ENCODE assay signal across 12 cellular contexts in genomic region chr17:49695698-49696232, GRCh38. TPM values are rescaled to one million over a fixed set of nuclear protein-coding genes. Genes with fewer than 3 reads are reported as not detected.
DNase-seq lines count a peak whose midpoint lies in the region; TF ChIP-seq lines count a peak whose summit lies in the region.
"Had no signal": no experiment of that assay in that cellular context is flagged by ENCODE, and none has a peak within 500 bp of the region (broad histone marks: within the 10 kb centered on the region; RNA-seq: fewer than 3 reads in every experiment).

No MANE protein-coding gene starts in this region.

- H3K4me1 ChIP-seq in HEK293 (ENCODE audit: control insufficient read depth, insufficient read depth, low read length) (no peaks in the 10 kb centered on the region), osteoblast (ENCODE audit: insufficient read depth, low read length) (peaks cover 31% of the 10 kb centered on the region)

- no peaks in the 10 kb centered on the region for H3K9me3 Mint-ChIP-seq in T-helper 2 cell treated with Interferon-gamma antibody and Interleukin-4, amounts not matched to agents 5 μg/mL and 100 μg/mL, for 36 hours
- no peaks in the 10 kb centered on the region for H3K9me3 Mint-ChIP-seq in activated naive CD8-positive, alpha-beta T cell (ENCODE audit: low read depth)

- H4K20me1 ChIP-seq in osteoblast (ENCODE audit: insufficient read depth, low read length) = no peaks in the 10 kb centered on the region

- no peaks in the 10 kb centered on the region for H3K27me3 Mint-ChIP-seq in T-helper 2 cell treated with Interferon-gamma antibody and Interleukin-4, amounts not matched to agents 5 μg/mL and 100 μg/mL, for 36 hours (ENCODE audit: low read depth)
- no peaks in the 10 kb centered on the region for H3K27me3 Mint-ChIP-seq in activated naive CD8-positive, alpha-beta T cell

- intact Hi-C loops in posterior vena cava (cut with DNase I) = loop anchor here (2.0 to 10.0 kb wide), 3 partner anchors 125 to 1781 kb away; partner anchors contain the start of gene PHB1 (in 1 of the 2)

- H3K27me3 ChIP-seq in osteoblast (ENCODE audit: insufficient read depth, low read length) (no peaks in the 10 kb centered on the region), brain microvascular endothelial cell (replicated peaks) (no peaks in the 10 kb centered on the region)
- H3K27me3 ChIP-seq: dorsolateral prefrontal cortex, ovary, stomach had no signal

- H3K4me3 ChIP-seq in HEK293 (ENCODE audit: low read depth, low read length) (no peak overlapping the region), osteoblast (ENCODE audit: insufficient read depth, low read length) (no peak overlapping the region), brain microvascular endothelial cell (ENCODE audit: low read depth, low read length) (no peak overlapping the region)
- H3K4me3 ChIP-seq: ovary had no signal

- H3K36me3 Mint-ChIP-seq in T-helper 2 cell treated with Interferon-gamma antibody and Interleukin-4, amounts not matched to agents 5 μg/mL and 100 μg/mL, for 36 hours (ENCODE audit: low read depth) = peaks cover 11% of the 10 kb centered on the region
- H3K36me3 Mint-ChIP-seq in activated naive CD8-positive, alpha-beta T cell = peaks cover 2% of the 10 kb centered on the region

- H3K36me3 ChIP-seq in HEK293 (ENCODE audit: control insufficient read depth in 2 of 2, insufficient read depth in 1 of 2, low read length in 2 of 2) (peaks cover 3 to 17% of the 10 kb centered on the region in 2 experiments; a peak in 1 of 3 replicates), osteoblast (ENCODE audit: insufficient read depth, low read length) (peaks cover 5% of the 10 kb centered on the region), brain microvascular endothelial cell (replicated peaks) (peaks cover 10% of the 10 kb centered on the region)
- H3K36me3 ChIP-seq: ovary had no signal

- TF ChIP-seq POLR2A in erythroblast (IDR thresholded peaks at IDR 0.05; ENCODE audit: low read length) = no peak

- H3K27ac Mint-ChIP-seq in T-helper 2 cell treated with Interferon-gamma antibody and Interleukin-4, amounts not matched to agents 5 μg/mL and 100 μg/mL, for 36 hours = peak overlapping the region; percentile 84
- peak overlapping the region; percentile 96 for H3K27ac Mint-ChIP-seq in activated naive CD8-positive, alpha-beta T cell

- H3K27ac ChIP-seq in HEK293 (ENCODE audit: extremely low read depth, low read depth, low read length) (no peak overlapping the region), osteoblast (ENCODE audit: low read depth, low read length) (no peak overlapping the region), brain microvascular endothelial cell (no peak overlapping the region)
- H3K27ac ChIP-seq: ovary had no signal

- peak overlapping the region; percentile 76 for H2AFZ ChIP-seq in osteoblast (ENCODE audit: low read length)

- peak overlapping the region; percentile 19 for H3K4me2 ChIP-seq in osteoblast (ENCODE audit: insufficient read depth, low read length)

- H3K9me3 ChIP-seq in HEK293 (ENCODE audit: control insufficient read depth, insufficient read depth, low read depth, low read length) = no peaks in the 10 kb centered on the region
- no peaks in the 10 kb centered on the region for H3K9me3 ChIP-seq in osteoblast (ENCODE audit: low read depth, low read length)
- H3K9me3 ChIP-seq: ovary, stomach had no signal

- CTCF ChIA-PET in HEK293 (lab: Yijun Ruan, JAX) = interaction anchor here (0.6 to 27.1 kb wide), 32 partner anchors 9 to 369 kb away, joined by 3 to 486 read pairs (median 4); partner anchors contain the start of genes FAM117A, NXPH3 and SLC35B1

- H3K4me1 Mint-ChIP-seq in T-helper 2 cell treated with Interferon-gamma antibody and Interleukin-4, amounts not matched to agents 5 μg/mL and 100 μg/mL, for 36 hours (ENCODE audit: low read depth) = peaks cover 22% of the 10 kb centered on the region
- H3K4me1 Mint-ChIP-seq in activated naive CD8-positive, alpha-beta T cell (ENCODE audit: low read depth) = peaks cover 46% of the 10 kb centered on the region

- no peak for TF ChIP-seq CTCF in HEK293 (tag by site-specific recombination; IDR thresholded peaks at IDR 0.05)
- no peak for TF ChIP-seq CTCF in osteoblast (IDR thresholded peaks at IDR 0.05; ENCODE audit: extremely low read depth, low read depth, low read length)
- no peak for TF ChIP-seq CTCF in brain microvascular endothelial cell (IDR thresholded peaks at IDR 0.05; ENCODE audit: low read depth, low read length, missing control alignments)

- H3K4me3 Mint-ChIP-seq in T-helper 2 cell treated with Interferon-gamma antibody and Interleukin-4, amounts not matched to agents 5 μg/mL and 100 μg/mL, for 36 hours = peak overlapping the region; percentile 52
- H3K4me3 Mint-ChIP-seq in activated naive CD8-positive, alpha-beta T cell = peak overlapping the region; percentile 63

- DNase-seq in T-helper 2 cell treated with Interferon-gamma antibody and Interleukin-4, amounts not matched to agents 5 μg/mL and 100 μg/mL, for 36 hours (ENCODE audit: low spot score) = no peak
- DNase-seq in T-helper 2 cell = no peak
- no peak for DNase-seq in osteoblast (ENCODE audit: insufficient read length, low spot score, missing footprints)
- no peak for DNase-seq in posterior vena cava (ENCODE audit: low spot score)
- DNase-seq in erythroblast (lab: John Stamatoyannopoulos, UW) = no peak
- no peak for DNase-seq in brain microvascular endothelial cell
- DNase-seq: NCI-H226 had no signal

- in situ Hi-C loops in brain microvascular endothelial cell (cut with HindIII; ENCODE audit: low pct_ligation_motif_present, low sequenced_read_pairs) = no loop called here

- H3K79me2 ChIP-seq in osteoblast (ENCODE audit: insufficient read depth, low read length) = no peaks in the 10 kb centered on the region

- POLR2A ChIA-PET in HEK293 (lab: Yijun Ruan, JAX) = interaction anchor here (0.5 to 2.8 kb wide), 5 partner anchors 11 to 627 kb away, joined by 3 to 10 read pairs (median 7); partner anchors contain the start of genes FAM117A and SLC35B1

TF ChIP-seq in HEK293, 187 proteins besides CTCF, POLR2A, EP300 and RAD21:
- TF ChIP-seq ZNF549 (tag by site-specific recombination; IDR thresholded peaks at IDR 0.05) (no peak), ZNF660 (tag by site-specific recombination; IDR thresholded peaks at IDR 0.05) (0 out of 2 replicates have a peak, but pooled peaks have one; percentile 42)
TF ChIP-seq in HEK293: peak in this region for 1.

RNA-seq across cellular contexts. Expression of gene SLC35B1, which starts 12.0 kb away (rescaled TPM):
- total RNA-seq in osteoblast (43.6 and 48.1 TPM in 2 replicates), posterior vena cava (10 to 100 TPM; 28.1 to 33.3 TPM)

RNA-seq across cellular contexts. Expression of gene SPOP, which starts 17.9 kb away (rescaled TPM):
- 55.7 and 61.6 TPM in 2 replicates for total RNA-seq in osteoblast
- total RNA-seq in posterior vena cava = 100 to 1,000 TPM; 117 to 130 TPM
